ENCODE assay signal across 7 cellular contexts in genomic region chr15:80418892-80419537, GRCh38. TPM values are rescaled to one million over a fixed set of nuclear protein-coding genes. Genes with fewer than 3 reads are reported as not detected.
DNase-seq lines count a peak whose midpoint lies in the region; ATAC-seq and TF ChIP-seq lines count a peak whose summit lies in the region.

No MANE protein-coding gene starts in this region.

- H3K27ac ChIP-seq in Karpas-422 (ENCODE audit: low read length): no peak overlapping the region
- no peak overlapping the region for H3K27ac ChIP-seq in VCaP
- H3K27ac ChIP-seq in upper lobe of right lung: no peak overlapping the region

- H3K9me3 ChIP-seq in Karpas-422 (ENCODE audit: low read length) (no peaks in the 10 kb centered on the region), upper lobe of right lung (no peaks in the 10 kb centered on the region)

- no peak overlapping the region for H3K4me3 ChIP-seq in Karpas-422 (ENCODE audit: low read length)
- no peak overlapping the region for H3K4me3 ChIP-seq in upper lobe of right lung

- intact Hi-C loops in left ventricle myocardium superior (cut with micrococcal nuclease): no loop called here
- intact Hi-C loops in upper lobe of right lung (cut with DNase I): no loop called here

- in situ Hi-C loops in G401 (cut with HindIII; ENCODE audit: low sequenced_read_pairs): no loop called here

- H3K4me1 ChIP-seq in Karpas-422 (ENCODE audit: low read length) (no peaks in the 10 kb centered on the region), upper lobe of right lung (peaks cover 10% of the 10 kb centered on the region)

- no peaks in the 10 kb centered on the region for H3K79me2 ChIP-seq in Karpas-422 (ENCODE audit: low read length)

- H3K27me3 ChIP-seq in Karpas-422 (ENCODE audit: low read length): no peaks in the 10 kb centered on the region
- no peaks in the 10 kb centered on the region for H3K27me3 ChIP-seq in upper lobe of right lung

- no peak overlapping the region for H2AFZ ChIP-seq in Karpas-422 (ENCODE audit: low read length)

- no peak overlapping the region for H3K9ac ChIP-seq in Karpas-422 (ENCODE audit: low read length)

- no peaks in the 10 kb centered on the region for H4K20me1 ChIP-seq in Karpas-422 (ENCODE audit: insufficient read depth, low read depth, low read length)

- H3K36me3 ChIP-seq in Karpas-422 (ENCODE audit: insufficient read depth, low read length) (no peaks in the 10 kb centered on the region), upper lobe of right lung (no peaks in the 10 kb centered on the region)

- ATAC-seq in left ventricle myocardium superior: peak; percentile 36
- peak; percentile 80 for ATAC-seq in upper lobe of right lung
- no peak for ATAC-seq in HG02763 (IDR thresholded peaks at IDR 0.05; ENCODE audit: unreplicated experiment)

- TF ChIP-seq CTCF in VCaP (conservative IDR thresholded peaks at IDR 0.05): peak; percentile 84
- peak; percentile 61 for TF ChIP-seq CTCF in upper lobe of right lung (IDR thresholded peaks at IDR 0.05)

- H3K9me2 ChIP-seq in Karpas-422 (replicated peaks; ENCODE audit: insufficient read depth, low read length): no peaks in the 10 kb centered on the region

- peak; percentile 32 for DNase-seq in G401 (ENCODE audit: low spot score)
- DNase-seq in Karpas-422: peak; percentile 75
- DNase-seq in left ventricle myocardium superior: no peak
- no peak for DNase-seq in upper lobe of right lung
- no peak for DNase-seq in NCI-H446 treated with DMSO at 0.1 percent for 48 hours (lab: John Stamatoyannopoulos, UW)

- no peak overlapping the region for H3K4me2 ChIP-seq in Karpas-422 (ENCODE audit: low read depth, low read length, poor library complexity, severe bottlenecking)

RNA-seq across cellular contexts. Expression of gene ARNT2, which starts 14.8 kb away (rescaled TPM):
- not detected in 2 replicates for total RNA-seq in G401 (2014; rRNA removed; shearing (Covaris generic))
- total RNA-seq in Karpas-422 (2014; rRNA removed; shearing (Covaris generic); ENCODE audit: low replicate concordance): not detected in 2 replicates
- 4.1 TPM for total RNA-seq in left ventricle myocardium superior
- total RNA-seq in upper lobe of right lung: 12.9 TPM

Comparison
In these comparisons a context has a peak if more than half of its experiments do, and no peak if none do; other contexts are left out.
1. DNase-seq: peak in G401 (single experiment) and Karpas-422 (single experiment); none in left ventricle myocardium superior (single experiment), upper lobe of right lung (single experiment) and NCI-H446 treated with DMSO at 0.1 percent for 48 hours (single experiment).